In the genomic region with DNA sequence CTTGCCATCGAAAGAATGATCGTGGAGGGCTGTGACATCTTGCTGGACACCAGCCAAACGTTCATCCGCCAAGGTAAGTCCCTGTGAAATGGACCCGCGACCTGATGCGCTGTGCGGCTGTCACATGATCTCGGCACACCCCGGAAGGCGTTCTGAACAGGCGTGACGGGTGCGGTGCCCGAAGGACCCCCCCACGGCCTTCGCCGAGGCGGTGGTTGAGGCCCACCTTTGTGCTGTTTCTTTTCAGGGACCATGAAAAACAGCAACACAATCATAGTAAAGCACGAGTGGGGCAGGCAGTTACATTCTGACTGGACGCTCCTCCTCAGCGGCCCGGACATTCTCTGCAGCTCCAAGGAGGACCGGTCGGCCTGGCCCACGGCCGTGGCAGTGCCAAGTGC, we compare ENCODE assay signal across 19 cellular contexts.
DNase-seq lines count a peak whose midpoint lies in the region; ATAC-seq and TF ChIP-seq lines count a peak whose summit lies in the region.
"Had no signal": no experiment of that assay in that cellular context is flagged by ENCODE, and none has a peak within 500 bp of the region (broad histone marks: within the 10 kb centered on the region; RNA-seq: fewer than 3 reads in every experiment).

No MANE protein-coding gene starts in this region.

- H3K4me3 ChIP-seq in coronary artery = peak overlapping the region; percentile 52
- H3K4me3 ChIP-seq in testis = peak overlapping the region in 1 of 2 donors; percentile 27
- H3K4me3 ChIP-seq: A549 had no signal

- DNase-seq in Right ventricle myocardium inferior (ENCODE audit: missing footprints) (peak; percentile 66), Right ventricle myocardium superior (no peak), NCI-H69 (lab: John Stamatoyannopoulos, UW) (peak; percentile 14), coronary artery (ENCODE audit: low spot score) (no peak), testis (peak; percentile 44), cortex of kidney (lab: John Stamatoyannopoulos, UW) (no peak)
- DNase-seq: AML-193; Caco-2; CD4-positive, alpha-beta T cell; DMS79 treated with DMSO at 0.1 percent for 48 hours; GF-D8; GOT3; H7; HFFc6 had no signal

- H3K27me3 ChIP-seq in testis = no peaks in the 10 kb centered on the region

- no peak for TF ChIP-seq CTCF in coronary artery (IDR thresholded peaks at IDR 0.05)
- TF ChIP-seq CTCF in testis (IDR thresholded peaks at IDR 0.05) = no peak

- H3K27ac ChIP-seq in coronary artery (no peak overlapping the region), testis (no peak overlapping the region)
- H3K27ac ChIP-seq: 22Rv1, A549, C4-2B had no signal

- no peak for TF ChIP-seq POLR2A in testis (IDR thresholded peaks at IDR 0.05)

- WGBS in testis, 2 donors = 67 to 77% methylated on average over 27 of the region's 27 CpGs

- H3K36me3 ChIP-seq in testis (ENCODE audit: low read depth, missing control alignments) = no peaks in the 10 kb centered on the region

- no peaks in the 10 kb centered on the region for H3K4me1 ChIP-seq in testis
- H3K4me1 ChIP-seq: A549, Caco-2 had no signal

- ATAC-seq in Right ventricle myocardium inferior (no peak), Right ventricle myocardium superior (ENCODE audit: poor library complexity) (no peak), HG02678 (IDR thresholded peaks at IDR 0.05; ENCODE audit: unreplicated experiment) (no peak)
- ATAC-seq: A549, HCT116 had no signal

- intact Hi-C loops in Right ventricle myocardium inferior (cut with DNase I) = no loop called here
- intact Hi-C loops in Right ventricle myocardium superior (cut with DNase I) = no loop called here
- intact Hi-C loops in testis (cut with DNase I; ENCODE audit: low total_unique reads) = no loop called here

- no peaks in the 10 kb centered on the region for H3K9me3 ChIP-seq in testis
- H3K9me3 ChIP-seq: A549, Caco-2 had no signal

Comparison
In these comparisons a context has a peak if more than half of its experiments do, and no peak if none do; other contexts are left out.
1. DNase-seq: peak in Right ventricle myocardium inferior (single experiment), NCI-H69 (single experiment) and testis (single experiment); none in Right ventricle myocardium superior (single experiment), coronary artery (single experiment) and cortex of kidney (single experiment).